1 cellular context compared by ENCODE assay signal in the genomic region with DNA sequence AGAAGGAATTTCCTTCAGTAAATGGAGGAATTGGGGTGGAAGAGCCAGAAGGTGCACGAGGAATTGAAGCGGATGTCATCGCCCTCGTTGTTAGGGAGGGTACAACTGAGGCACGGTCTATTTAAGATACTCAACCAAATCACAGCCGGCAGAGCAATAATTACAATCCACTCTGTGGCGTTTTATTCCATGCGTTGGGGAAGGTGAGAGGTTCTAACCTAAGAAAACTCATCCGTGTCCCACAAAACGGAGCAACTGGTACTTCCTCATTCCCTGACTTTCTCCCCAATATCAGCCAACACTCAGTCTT.
TF ChIP-seq lines count a peak whose summit lies in the region.

No MANE protein-coding gene starts in this region.

TF ChIP-seq in endothelial cell of umbilical vein, 7 proteins besides CTCF, POLR2A, EP300 and RAD21:
- TF ChIP-seq JUN (IDR thresholded peaks at IDR 0.05; ENCODE audit: borderline replicate concordance, insufficient read depth, insufficient read length, low read depth) (no peak), MYC (IDR thresholded peaks at IDR 0.05; ENCODE audit: low read depth, low read length) (no peak), FOS (IDR thresholded peaks at IDR 0.05; ENCODE audit: borderline replicate concordance, insufficient read depth, low read length) (no peak), EZH2 (IDR thresholded peaks at IDR 0.05; ENCODE audit: borderline replicate concordance, low read depth, low read length, severe bottlenecking) (no peak), POLR2AphosphoS5 (IDR thresholded peaks at IDR 0.05; ENCODE audit: insufficient read depth, low read depth, low read length) (no peak), GATA2 (IDR thresholded peaks at IDR 0.05; ENCODE audit: insufficient read depth, insufficient read length, low read depth, low read length) (no peak)
- TF ChIP-seq, protein P1, sequence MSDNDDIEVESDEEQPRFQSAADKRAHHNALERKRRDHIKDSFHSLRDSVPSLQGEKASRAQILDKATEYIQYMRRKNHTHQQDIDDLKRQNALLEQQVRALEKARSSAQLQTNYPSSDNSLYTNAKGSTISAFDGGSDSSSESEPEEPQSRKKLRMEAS (IDR thresholded peaks at IDR 0.05; ENCODE audit: insufficient read depth, insufficient read length) = no peak
